ENCODE assay signal across 8 cellular contexts in genomic region chr4:145935253-145936141, GRCh38. TPM values are rescaled to one million over a fixed set of nuclear protein-coding genes. Genes with fewer than 3 reads are reported as not detected.
A peak's percentile ranks its signal among the peaks of the same experiment; 100 is the strongest.
DNase-seq lines count a peak whose midpoint lies in the region; ATAC-seq and TF ChIP-seq lines count a peak whose summit lies in the region.

No MANE protein-coding gene starts in this region.

- H3K27me3 ChIP-seq in thyroid gland: no peaks in the 10 kb centered on the region

- peak overlapping the region; percentile 99 for H3K4me3 Mint-ChIP-seq in activated CD4-positive, alpha-beta T cell treated with anti-CD3 and anti-CD28 coated beads, Interleukin-2, amount 10 ng/mL, durations not matched to agents 7 days and 5 days

- no peaks in the 10 kb centered on the region for H3K9me3 Mint-ChIP-seq in activated CD4-positive, alpha-beta T cell treated with anti-CD3 and anti-CD28 coated beads, Interleukin-2, amount 10 ng/mL, durations not matched to agents 7 days and 5 days

- WGBS in thyroid gland, 2 donors: 7 to 9% methylated on average over 18 of the region's 18 CpGs

- peaks cover 8% of the 10 kb centered on the region for H3K36me3 Mint-ChIP-seq in activated CD4-positive, alpha-beta T cell treated with anti-CD3 and anti-CD28 coated beads, Interleukin-2, amount 10 ng/mL, durations not matched to agents 7 days and 5 days (ENCODE audit: low read depth)

- POLR2A ChIA-PET in activated CD4-positive, alpha-beta T cell treated with anti-CD3 and anti-CD28 coated beads, Interleukin-2, amount 10 ng/mL, durations not matched to agents 7 days and 5 days (lab: Charles Lee): interaction anchor here (0.6 kb wide), 1 partner anchor 8 kb away, joined by 5 read pairs; no protein-coding TSS in a partner anchor
- POLR2A ChIA-PET in HEK293 (lab: Yijun Ruan, JAX): interaction anchor here (1.0 kb wide), 1 partner anchor 59 kb away, joined by 3 read pairs; no protein-coding TSS in a partner anchor

- H3K4me1 Mint-ChIP-seq in activated CD4-positive, alpha-beta T cell treated with anti-CD3 and anti-CD28 coated beads, Interleukin-2, amount 10 ng/mL, durations not matched to agents 7 days and 5 days: peaks cover 40% of the 10 kb centered on the region

- intact Hi-C loops in thyroid gland (cut with DNase I): loop anchor here (10.0 kb wide), 1 partner anchor 51 kb away; no protein-coding TSS in a partner anchor

- H3K9me3 ChIP-seq in HEK293 (ENCODE audit: control insufficient read depth, insufficient read depth, low read depth, low read length) (no peaks in the 10 kb centered on the region), thyroid gland (no peaks in the 10 kb centered on the region)

- H3K4me3 ChIP-seq in HEK293 (ENCODE audit: low read depth, low read length) (peak overlapping the region; percentile 67), thyroid gland (replicated peaks in 1 of 3) (peak overlapping the region; percentile 81 to 87 (median 85))

- H3K27ac Mint-ChIP-seq in activated CD4-positive, alpha-beta T cell treated with anti-CD3 and anti-CD28 coated beads, Interleukin-2, amount 10 ng/mL, durations not matched to agents 7 days and 5 days: peak overlapping the region; percentile 95

- peaks cover 6% of the 10 kb centered on the region for H3K27me3 Mint-ChIP-seq in activated CD4-positive, alpha-beta T cell treated with anti-CD3 and anti-CD28 coated beads, Interleukin-2, amount 10 ng/mL, durations not matched to agents 7 days and 5 days

- H3K4me1 ChIP-seq in HEK293 (ENCODE audit: control insufficient read depth, insufficient read depth, low read length): peaks cover 11% of the 10 kb centered on the region
- peaks cover 8 to 13% of the 10 kb centered on the region in 2 donors for H3K4me1 ChIP-seq in thyroid gland

- no peak for TF ChIP-seq CTCF in HEK293 (tag by site-specific recombination; IDR thresholded peaks at IDR 0.05)
- TF ChIP-seq CTCF in thyroid gland (IDR thresholded peaks at IDR 0.05): no peak

- peak; percentile 17 for DNase-seq in activated CD4-positive, alpha-beta T cell treated with anti-CD3 and anti-CD28 coated beads, Interleukin-2, amount 10 ng/mL, durations not matched to agents 7 days and 5 days
- no peak for DNase-seq in activated CD4-positive, alpha-beta T cell treated with anti-CD3 and anti-CD28 coated beads for 1 hour
- peak; percentile 40 for DNase-seq in RPMI7951 (ENCODE audit: low read depth)
- peak; percentile 48 for DNase-seq in dermis blood vessel endothelial cell
- peak; percentile 42 for DNase-seq in medulla oblongata (ENCODE audit: extremely low spot score)
- peak; percentile 36 to 43 for DNase-seq in thyroid gland

- no peak for TF ChIP-seq POLR2A in thyroid gland (IDR thresholded peaks at IDR 0.05)

- H3K27ac ChIP-seq in HEK293 (ENCODE audit: extremely low read depth, low read depth, low read length): peak overlapping the region; percentile 98
- H3K27ac ChIP-seq in thyroid gland: peak overlapping the region; percentile 93 to 98 (median 95)

- ATAC-seq in HG03135 (IDR thresholded peaks at IDR 0.05; ENCODE audit: unreplicated experiment): no peak

- CTCF ChIA-PET in activated CD4-positive, alpha-beta T cell treated with anti-CD3 and anti-CD28 coated beads, Interleukin-2, amount 10 ng/mL, durations not matched to agents 7 days and 5 days (lab: Charles Lee): interaction anchor here (0.6 to 1.2 kb wide), 5 partner anchors 9 to 96 kb away, joined by 3 to 4 read pairs (median 3); no protein-coding TSS in a partner anchor
- CTCF ChIA-PET in HEK293 (lab: Yijun Ruan, JAX): interaction anchor here (0.6 kb wide), 1 partner anchor 425 kb away, joined by 3 read pairs; no protein-coding TSS in a partner anchor

- H3K36me3 ChIP-seq in HEK293 (ENCODE audit: control insufficient read depth in 2 of 2, insufficient read depth in 1 of 2, low read length in 2 of 2) (no peaks in the 10 kb centered on the region), thyroid gland (no peaks in the 10 kb centered on the region)

TF ChIP-seq in HEK293, 187 proteins besides CTCF, POLR2A, EP300 and RAD21 (continues in another document):
- TF ChIP-seq ZNF398 (tag by site-specific recombination; IDR thresholded peaks at IDR 0.05) (no peak; the same call in none of the 2 replicates), ZNF302 (tag by site-specific recombination; IDR thresholded peaks at IDR 0.05; ENCODE audit: low read depth) (no peak), SCRT1 (tag by site-specific recombination; IDR thresholded peaks at IDR 0.05; ENCODE audit: borderline replicate concordance) (no peak), ZNF621 (tag by site-specific recombination; IDR thresholded peaks at IDR 0.05) (no peak), ZNF624 (tag by site-specific recombination; IDR thresholded peaks at IDR 0.05) (no peak), ZNF768 (tag by site-specific recombination; IDR thresholded peaks at IDR 0.05) (no peak), BCL11A (tag by site-specific recombination; IDR thresholded peaks at IDR 0.05; ENCODE audit: low read depth) (0 out of 2 replicates have a peak, but pooled peaks have one; percentile 13), SP7 (tag by site-specific recombination; IDR thresholded peaks at IDR 0.05) (peak; percentile 37; the same call in 1 of the 2 replicates), ZNF354C (tag by site-specific recombination; IDR thresholded peaks at IDR 0.05; ENCODE audit: borderline replicate concordance, low read depth) (no peak), ZNF146 (tag by site-specific recombination; IDR thresholded peaks at IDR 0.05) (no peak), ZNF843 (tag by site-specific recombination; IDR thresholded peaks at IDR 0.05) (0 out of 2 replicates have a peak, but pooled peaks have one; percentile 16), ZNF341 (tag by site-specific recombination; IDR thresholded peaks at IDR 0.05; ENCODE audit: low read depth) (peak; percentile 42), ZNF433 (tag by site-specific recombination; IDR thresholded peaks at IDR 0.05; ENCODE audit: low read depth) (no peak), ZNF626 (tag by site-specific recombination; IDR thresholded peaks at IDR 0.05) (no peak), ZNF221 (tag by site-specific recombination; IDR thresholded peaks at IDR 0.05; ENCODE audit: borderline replicate concordance) (no peak), ZNF423 (tag by site-specific recombination; IDR thresholded peaks at IDR 0.05) (no peak), ZNF792 (tag by site-specific recombination; IDR thresholded peaks at IDR 0.05) (no peak)
- TF ChIP-seq, protein P1, sequence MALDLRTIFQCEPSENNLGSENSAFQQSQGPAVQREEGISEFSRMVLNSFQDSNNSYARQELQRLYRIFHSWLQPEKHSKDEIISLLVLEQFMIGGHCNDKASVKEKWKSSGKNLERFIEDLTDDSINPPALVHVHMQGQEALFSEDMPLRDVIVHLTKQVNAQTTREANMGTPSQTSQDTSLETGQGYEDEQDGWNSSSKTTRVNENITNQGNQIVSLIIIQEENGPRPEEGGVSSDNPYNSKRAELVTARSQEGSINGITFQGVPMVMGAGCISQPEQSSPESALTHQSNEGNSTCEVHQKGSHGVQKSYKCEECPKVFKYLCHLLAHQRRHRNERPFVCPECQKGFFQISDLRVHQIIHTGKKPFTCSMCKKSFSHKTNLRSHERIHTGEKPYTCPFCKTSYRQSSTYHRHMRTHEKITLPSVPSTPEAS (tag by site-specific recombination; IDR thresholded peaks at IDR 0.05): no peak
- TF ChIP-seq, protein P2, sequence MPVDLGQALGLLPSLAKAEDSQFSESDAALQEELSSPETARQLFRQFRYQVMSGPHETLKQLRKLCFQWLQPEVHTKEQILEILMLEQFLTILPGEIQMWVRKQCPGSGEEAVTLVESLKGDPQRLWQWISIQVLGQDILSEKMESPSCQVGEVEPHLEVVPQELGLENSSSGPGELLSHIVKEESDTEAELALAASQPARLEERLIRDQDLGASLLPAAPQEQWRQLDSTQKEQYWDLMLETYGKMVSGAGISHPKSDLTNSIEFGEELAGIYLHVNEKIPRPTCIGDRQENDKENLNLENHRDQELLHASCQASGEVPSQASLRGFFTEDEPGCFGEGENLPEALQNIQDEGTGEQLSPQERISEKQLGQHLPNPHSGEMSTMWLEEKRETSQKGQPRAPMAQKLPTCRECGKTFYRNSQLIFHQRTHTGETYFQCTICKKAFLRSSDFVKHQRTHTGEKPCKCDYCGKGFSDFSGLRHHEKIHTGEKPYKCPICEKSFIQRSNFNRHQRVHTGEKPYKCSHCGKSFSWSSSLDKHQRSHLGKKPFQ (tag by site-specific recombination; IDR thresholded peaks at IDR 0.05): no peak
- TF ChIP-seq, protein P3, sequence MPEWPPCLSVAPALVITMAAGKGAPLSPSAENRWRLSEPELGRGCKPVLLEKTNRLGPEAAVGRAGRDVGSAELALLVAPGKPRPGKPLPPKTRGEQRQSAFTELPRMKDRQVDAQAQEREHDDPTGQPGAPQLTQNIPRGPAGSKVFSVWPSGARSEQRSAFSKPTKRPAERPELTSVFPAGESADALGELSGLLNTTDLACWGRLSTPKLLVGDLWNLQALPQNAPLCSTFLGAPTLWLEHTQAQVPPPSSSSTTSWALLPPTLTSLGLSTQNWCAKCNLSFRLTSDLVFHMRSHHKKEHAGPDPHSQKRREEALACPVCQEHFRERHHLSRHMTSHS (tag by site-specific recombination; IDR thresholded peaks at IDR 0.05): no peak
- TF ChIP-seq, protein P4, sequence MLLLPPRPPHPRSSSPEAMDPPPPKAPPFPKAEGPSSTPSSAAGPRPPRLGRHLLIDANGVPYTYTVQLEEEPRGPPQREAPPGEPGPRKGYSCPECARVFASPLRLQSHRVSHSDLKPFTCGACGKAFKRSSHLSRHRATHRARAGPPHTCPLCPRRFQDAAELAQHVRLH (tag by site-specific recombination; IDR thresholded peaks at IDR 0.05): peak; percentile 13; the same call in 1 of the 2 replicates

RNA-seq across cellular contexts. Expression of gene ZNF827, which starts 3.1 kb away (rescaled TPM):
- total RNA-seq in activated CD4-positive, alpha-beta T cell treated with anti-CD3 and anti-CD28 coated beads, Interleukin-2, amount 10 ng/mL, durations not matched to agents 7 days and 5 days: 10 to 100 TPM; 12.2 to 14.4 TPM
- 6.5 TPM in 2 replicates for total RNA-seq in RPMI7951 (2014; rRNA removed; shearing (Covaris generic))
- total RNA-seq in dermis blood vessel endothelial cell (2.5 and 4.4 TPM in 2 replicates), thyroid gland (10 to 100 TPM; 23.9 to 52.3 (median 29.3) TPM)
